In the genomic region with DNA sequence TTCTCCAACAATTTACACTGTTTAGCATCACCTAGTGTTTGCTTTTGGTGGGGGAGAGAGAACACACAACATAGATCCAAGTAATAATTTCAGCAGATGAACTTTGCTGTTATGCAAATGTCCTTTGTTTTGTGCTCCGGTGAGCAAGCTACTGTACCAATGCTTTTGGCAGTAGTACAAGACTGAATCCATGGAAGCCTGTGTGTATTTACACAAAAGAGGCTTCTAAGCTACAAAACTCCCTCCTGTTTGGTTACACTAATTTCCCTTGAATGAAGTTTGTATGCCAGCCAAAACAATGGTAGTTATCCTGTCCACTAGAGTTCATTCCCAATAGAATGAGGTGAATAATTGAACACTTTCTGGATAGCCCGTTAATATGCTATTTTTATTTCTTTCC, we compare ENCODE assay signal across 21 cellular contexts.
DNase-seq lines count a peak whose midpoint lies in the region; TF ChIP-seq lines count a peak whose summit lies in the region.
"Had no signal": no experiment of that assay in that cellular context is flagged by ENCODE, and none has a peak within 500 bp of the region (broad histone marks: within the 10 kb centered on the region; RNA-seq: fewer than 3 reads in every experiment).

No MANE protein-coding gene starts in this region.

- TF ChIP-seq CTCF in GM13977 (IDR thresholded peaks at IDR 0.05; ENCODE audit: extremely low read depth, insufficient read depth, missing control alignments) = no peak

- no peak overlapping the region for H4K5ac ChIP-seq in mesendoderm (ENCODE audit: low read length)

- no peak overlapping the region for H4K8ac ChIP-seq in mesendoderm (ENCODE audit: low read depth, low read length)

- no peak overlapping the region for H3K56ac ChIP-seq in mesendoderm (ENCODE audit: low read length)

- H3K4me2 ChIP-seq in mesendoderm (ENCODE audit: low read length) = no peak overlapping the region

- H2BK120ac ChIP-seq in mesendoderm (ENCODE audit: low read depth, low read length) = no peak overlapping the region

- no peak overlapping the region for H2BK5ac ChIP-seq in mesendoderm (ENCODE audit: low read length)

- no peak overlapping the region for H2BK15ac ChIP-seq in mesendoderm (replicated peaks; ENCODE audit: low read depth)

- no peak overlapping the region for H3K9ac ChIP-seq in mesendoderm (ENCODE audit: low read length)

- DNase-seq in COR-L47 (lab: John Stamatoyannopoulos, UW) (peak; percentile 92), NCI-H1048 (lab: John Stamatoyannopoulos, UW) (peak; percentile 84), NCI-H2107 treated with DMSO at 0.1 percent for 48 hours (lab: John Stamatoyannopoulos, UW; ENCODE audit: unreplicated experiment) (peak; percentile 52), astrocyte of the hippocampus (ENCODE audit: low read depth, low spot score) (peak; percentile 64), mucosa of gallbladder (ENCODE audit: low spot score) (no peak), iPS-NIHi11 (ENCODE audit: low spot score) (no peak), GM13977 (ENCODE audit: low spot score) (no peak), mesendoderm (no peak)
- DNase-seq: activated CD4-positive, alpha-beta memory T cell treated with anti-CD3 and anti-CD28 coated beads, Interleukin-2, amount 10 ng/mL, durations not matched to agents 7 days and 5 days; activated CD4-positive, alpha-beta T cell treated with anti-CD3 and anti-CD28 coated beads for 1 hour; aorta; caudate nucleus; dermis blood vessel endothelial cell; esophagus squamous epithelium; gastrocnemius medialis; hippocampal formation; immature natural killer cell; left lung; NCI-H2171; sigmoid colon; stimulated activated CD4-positive, alpha-beta T cell treated with anti-CD3 and anti-CD28 coated beads, Interleukin-4, amount 100 ng/mL, for 24 hours had no signal

- H2AK5ac ChIP-seq in mesendoderm (ENCODE audit: low read length) = no peak overlapping the region

- H3K4me1 ChIP-seq in mesendoderm (ENCODE audit: control insufficient read depth, low read depth, low read length) = no peaks in the 10 kb centered on the region
- H3K4me1 ChIP-seq: esophagus squamous epithelium, gastrocnemius medialis, left lung had no signal

- no peak overlapping the region for H3K23ac ChIP-seq in mesendoderm (ENCODE audit: low read length)

- WGBS in mesendoderm (ENCODE audit: extremely low coverage, insufficient coverage, low lambda C conversion rate) = no CpG with 5 or more reads among the region's 2 CpGs

- no peaks in the 10 kb centered on the region for H3K27me3 ChIP-seq in mesendoderm (ENCODE audit: insufficient read depth, low read length, poor library complexity)
- H3K27me3 ChIP-seq: esophagus squamous epithelium, gastrocnemius medialis, left lung, sigmoid colon had no signal

- in situ Hi-C loops in GM13977 (cut with MboI; ENCODE audit: low pct_unique_long_range_greater_than_20kb, low sequenced_read_pairs, unreplicated experiment) = no loop called here

- H3K18ac ChIP-seq in mesendoderm (ENCODE audit: low read length) = no peak overlapping the region

- H3K4ac ChIP-seq in mesendoderm (ENCODE audit: low read depth, low read length) = no peak overlapping the region

- no peaks in the 10 kb centered on the region for H3K79me1 ChIP-seq in mesendoderm (ENCODE audit: low read length)

- H3K79me2 ChIP-seq in mesendoderm (ENCODE audit: control insufficient read depth, insufficient read depth, low read length) = no peaks in the 10 kb centered on the region

- no peaks in the 10 kb centered on the region for H3K36me3 ChIP-seq in mesendoderm (ENCODE audit: control insufficient read depth, insufficient read depth, low read length)
- H3K36me3 ChIP-seq: esophagus squamous epithelium, gastrocnemius medialis, left lung, sigmoid colon had no signal

- H3K4me3 ChIP-seq in mesendoderm (ENCODE audit: low read length) = no peak overlapping the region
- H3K4me3 ChIP-seq: esophagus squamous epithelium, gastrocnemius medialis, left lung, sigmoid colon had no signal

- H3K27ac ChIP-seq in mesendoderm (ENCODE audit: low read depth, low read length) = no peak overlapping the region
- H3K27ac ChIP-seq: esophagus squamous epithelium, gastrocnemius medialis, left lung, sigmoid colon had no signal

Comparison
In these comparisons a context has a peak if more than half of its experiments do, and no peak if none do; other contexts are left out.
1. DNase-seq: peak in COR-L47 (single experiment), NCI-H1048 (single experiment), NCI-H2107 treated with DMSO at 0.1 percent for 48 hours (single experiment) and astrocyte of the hippocampus (single experiment); none in mucosa of gallbladder (single experiment), iPS-NIHi11 (single experiment), GM13977 (single experiment) and mesendoderm (single experiment).